In genomic region chr4:147843162-147843561, GRCh38 we compare ENCODE assay signal across 10 cellular contexts.
DNase-seq lines count a peak whose midpoint lies in the region; ATAC-seq and TF ChIP-seq lines count a peak whose summit lies in the region.
"Had no signal": no experiment of that assay in that cellular context is flagged by ENCODE, and none has a peak within 500 bp of the region (broad histone marks: within the 10 kb centered on the region; RNA-seq: fewer than 3 reads in every experiment).

No MANE protein-coding gene starts in this region.

- H3K27me3 ChIP-seq in right atrium auricular region = no peaks in the 10 kb centered on the region

- H3K9me3 ChIP-seq in right atrium auricular region = no peaks in the 10 kb centered on the region

- peaks cover 0 to 67% of the 10 kb centered on the region in 2 donors for H3K4me1 ChIP-seq in right atrium auricular region

- TF ChIP-seq CTCF in right atrium auricular region (IDR thresholded peaks at IDR 0.05) (peak in 1 of 2 donors; percentile 14), epithelial cell of proximal tubule (conservative IDR thresholded peaks at IDR 0.05; ENCODE audit: low read depth, low read length) (peak; percentile 31)

- DNase-seq in right atrium auricular region (ENCODE audit: low spot score) (no peak), cardiac septum (ENCODE audit: low spot score) (no peak), HuH-7.5 (ENCODE audit: low spot score) (peak; percentile 38), epithelial cell of proximal tubule (ENCODE audit: low read depth) (no peak)
- DNase-seq in NK-92 treated with Interleukin-12 subunit alpha and Interleukin-12 subunit beta, amount 100 ng/mL, for 24 hours (lab: John Stamatoyannopoulos, UW) = no peak
- DNase-seq in activated CD8-positive, alpha-beta memory T cell treated with anti-CD3 and anti-CD28 coated beads, Interleukin-2, amount 50 U/mL, for 4 hours = no peak
- no peak for DNase-seq in stimulated activated naive CD4-positive, alpha-beta T cell treated with Interleukin-2 at 50 U/mL for 16 hours (lab: John Stamatoyannopoulos, UW)
- DNase-seq: activated CD8-positive, alpha-beta memory T cell treated with anti-CD3 and anti-CD28 coated beads for 24 hours; stimulated activated CD4-positive, alpha-beta T cell treated with anti-CD3 and anti-CD28 coated beads, Interleukin-12 subunit alpha, Interleukin-12 subunit beta, amount 100 ng/mL, for 4 hours had no signal

- peak overlapping the region; percentile 34 to 37 for H3K27ac ChIP-seq in right atrium auricular region

- no peaks in the 10 kb centered on the region for H3K36me3 ChIP-seq in right atrium auricular region

- intact Hi-C loops in cardiac septum (cut with DNase I) = no loop called here

- H3K4me3 ChIP-seq in right atrium auricular region = no peak overlapping the region
- no peak overlapping the region for H3K4me3 ChIP-seq in epithelial cell of proximal tubule (ENCODE audit: low read depth, low read length)

- no peak for ATAC-seq in GM19328 (IDR thresholded peaks at IDR 0.05; ENCODE audit: unreplicated experiment)
